In genomic region chr10:103645141-103646054, GRCh38 we compare ENCODE assay signal across 10 cellular contexts.
A peak's percentile ranks its signal among the peaks of the same experiment; 100 is the strongest.
DNase-seq lines count a peak whose midpoint lies in the region; ATAC-seq, FAIRE-seq and TF ChIP-seq lines count a peak whose summit lies in the region.
"Had no signal": no experiment of that assay in that cellular context is flagged by ENCODE, and none has a peak within 500 bp of the region (broad histone marks: within the 10 kb centered on the region; RNA-seq: fewer than 3 reads in every experiment).

No MANE protein-coding gene starts in this region.

- H3K79me2 ChIP-seq in endothelial cell of umbilical vein (ENCODE audit: control insufficient read depth, insufficient read depth, low read length) = no peaks in the 10 kb centered on the region

- FAIRE-seq in endothelial cell of umbilical vein (lab: Jason Lieb, UNC) (peak; percentile 83), small intestine (lab: Jason Lieb, UNC) (no peak)
- FAIRE-seq: D721Med had no signal

- no peaks in the 10 kb centered on the region for H3K27me3 Mint-ChIP-seq in naive thymus-derived CD4-positive, alpha-beta T cell
- no peaks in the 10 kb centered on the region for H3K27me3 Mint-ChIP-seq in CD4-positive, alpha-beta memory T cell

- dilution Hi-C loops in endothelial cell of umbilical vein (cut with MboI; ENCODE audit: extremely low pct_ligation_motif_present, low sequenced_read_pairs) = no loop called here

- no peak overlapping the region for H3K4me3 Mint-ChIP-seq in naive thymus-derived CD4-positive, alpha-beta T cell
- no peak overlapping the region for H3K4me3 Mint-ChIP-seq in CD4-positive, alpha-beta memory T cell

- BruUV-seq in endothelial cell of umbilical vein (replicated peaks; lab: Mats Ljungman, UMichigan) = no TSS peak

- H3K36me3 ChIP-seq in endothelial cell of umbilical vein (ENCODE audit: control insufficient read depth in 2 of 2, extremely low read depth in 1 of 2, insufficient read depth in 2 of 2, low read length in 2 of 2) (no peaks in the 10 kb centered on the region), small intestine (ENCODE audit: control insufficient read depth in 2 of 2, insufficient read depth in 2 of 2, low read length in 2 of 2) (no peaks in the 10 kb centered on the region)
- H3K36me3 ChIP-seq in naive thymus-derived CD4-positive, alpha-beta T cell (ENCODE audit: control insufficient read depth in 2 of 3, insufficient read depth in 3 of 3, low read length in 3 of 3) = no peaks in the 10 kb centered on the region
- no peaks in the 10 kb centered on the region for H3K36me3 ChIP-seq in CD4-positive, alpha-beta memory T cell (ENCODE audit: insufficient read depth, low read length)

- POLR2A ChIA-PET in endothelial cell of umbilical vein (lab: Charles Lee) = no interaction called here
- POLR2A ChIA-PET in naive thymus-derived CD4-positive, alpha-beta T cell (lab: Charles Lee) = interaction anchor here (1.4 kb wide), 1 partner anchor 14 kb away, joined by 5 read pairs; no protein-coding TSS in a partner anchor
- POLR2A ChIA-PET in CD4-positive, alpha-beta memory T cell (lab: Charles Lee; ENCODE audit: partially characterized antibody) = no interaction called here

- no peak overlapping the region for H3K9ac ChIP-seq in endothelial cell of umbilical vein (replicated peaks; ENCODE audit: extremely low read depth, insufficient read depth, low read length)

- no peaks in the 10 kb centered on the region for H3K9me3 Mint-ChIP-seq in naive thymus-derived CD4-positive, alpha-beta T cell
- H3K9me3 Mint-ChIP-seq in CD4-positive, alpha-beta memory T cell = no peaks in the 10 kb centered on the region

- no peak overlapping the region for H3K27ac Mint-ChIP-seq in naive thymus-derived CD4-positive, alpha-beta T cell
- H3K27ac Mint-ChIP-seq in CD4-positive, alpha-beta memory T cell = no peak overlapping the region

- peaks cover 0 to 3% (median 0%) of the 10 kb centered on the region in 5 donors for H3K36me3 Mint-ChIP-seq in naive thymus-derived CD4-positive, alpha-beta T cell
- H3K36me3 Mint-ChIP-seq in CD4-positive, alpha-beta memory T cell = peaks cover 0 to 2% of the 10 kb centered on the region in 2 donors

- H3K9me1 ChIP-seq in endothelial cell of umbilical vein (replicated peaks; ENCODE audit: control insufficient read depth, extremely low read depth, insufficient read depth, low read length) = no peaks in the 10 kb centered on the region

- TF ChIP-seq POLR2A in endothelial cell of umbilical vein (IDR thresholded peaks at IDR 0.05; ENCODE audit: low read depth, low read length) = no peak

- H3K9me3 ChIP-seq in endothelial cell of umbilical vein (replicated peaks; ENCODE audit: control insufficient read depth, insufficient read depth, low read length) = no peaks in the 10 kb centered on the region
- H3K9me3 ChIP-seq in naive thymus-derived CD4-positive, alpha-beta T cell (ENCODE audit: control insufficient read depth in 2 of 3, low read length in 3 of 3) = no peaks in the 10 kb centered on the region
- H3K9me3 ChIP-seq in small intestine (ENCODE audit: control insufficient read depth, low read depth) = no peaks in the 10 kb centered on the region
- H3K9me3 ChIP-seq in CD4-positive, alpha-beta memory T cell (ENCODE audit: control insufficient read depth in 1 of 2, low read length in 2 of 2) = no peaks in the 10 kb centered on the region

- H3K27ac ChIP-seq in endothelial cell of umbilical vein (ENCODE audit: insufficient read depth, low read depth, low read length) (no peak overlapping the region), small intestine (ENCODE audit: low read depth in 1 of 2, low read length in 1 of 2) (peak overlapping the region in 1 of 2 donors; percentile 68)
- H3K27ac ChIP-seq in naive thymus-derived CD4-positive, alpha-beta T cell (ENCODE audit: low read depth, low read length) = no peak overlapping the region
- no peak overlapping the region for H3K27ac ChIP-seq in CD4-positive, alpha-beta memory T cell (ENCODE audit: low read depth, low read length)

- intact Hi-C loops in endothelial cell of umbilical vein (cut with micrococcal nuclease) = no loop called here
- intact Hi-C loops in naive thymus-derived CD4-positive, alpha-beta T cell (cut with micrococcal nuclease) = no loop called here
- intact Hi-C loops in CD4-positive, alpha-beta memory T cell (cut with micrococcal nuclease) = no loop called here

- H3K4me3 ChIP-seq in endothelial cell of umbilical vein (replicated peaks in 1 of 3; ENCODE audit: insufficient read depth in 1 of 3, low read depth in 1 of 3, low read length in 3 of 3) (no peak overlapping the region), small intestine (ENCODE audit: low read depth in 1 of 2, low read length in 2 of 2) (no peak overlapping the region)
- H3K4me3 ChIP-seq in naive thymus-derived CD4-positive, alpha-beta T cell (ENCODE audit: low read length) = no peak overlapping the region
- H3K4me3 ChIP-seq in CD4-positive, alpha-beta memory T cell (ENCODE audit: low read length in 2 of 2) = no peak overlapping the region

- ATAC-seq in naive thymus-derived CD4-positive, alpha-beta T cell = peak; percentile 83
- no peak for ATAC-seq in GM21737 (IDR thresholded peaks at IDR 0.05; ENCODE audit: unreplicated experiment)

- H3K4me1 ChIP-seq in endothelial cell of umbilical vein (ENCODE audit: control insufficient read depth, extremely low read depth, insufficient read depth, low read length) = peaks cover 7% of the 10 kb centered on the region
- H3K4me1 ChIP-seq in naive thymus-derived CD4-positive, alpha-beta T cell (ENCODE audit: control insufficient read depth in 2 of 2, insufficient read depth in 2 of 2, low read length in 2 of 2) = no peaks in the 10 kb centered on the region
- H3K4me1 ChIP-seq in small intestine (ENCODE audit: control insufficient read depth in 2 of 2, insufficient read depth in 1 of 2, low read depth in 1 of 2, low read length in 1 of 2) = no peaks in the 10 kb centered on the region
- no peaks in the 10 kb centered on the region for H3K4me1 ChIP-seq in CD4-positive, alpha-beta memory T cell (ENCODE audit: insufficient read depth, low read length)

- H2AFZ ChIP-seq in endothelial cell of umbilical vein (ENCODE audit: low read depth, low read length) = no peak overlapping the region

- CTCF ChIA-PET in endothelial cell of umbilical vein (lab: Charles Lee) = interaction anchor here (1.0 to 1.9 kb wide), 6 partner anchors 9 to 52 kb away, joined by 3 to 5 read pairs (median 4); no protein-coding TSS in a partner anchor
- CTCF ChIA-PET in naive thymus-derived CD4-positive, alpha-beta T cell (lab: Charles Lee) = interaction anchor here (1.6 kb wide), 1 partner anchor 41 kb away, joined by 4 read pairs; no protein-coding TSS in a partner anchor
- CTCF ChIA-PET in CD4-positive, alpha-beta memory T cell (lab: Charles Lee; ENCODE audit: partially characterized antibody) = no interaction called here

- peaks cover 0 to 2% of the 10 kb centered on the region in 2 experiments for H3K27me3 ChIP-seq in endothelial cell of umbilical vein (ENCODE audit: control insufficient read depth in 2 of 2, insufficient read depth in 2 of 2, low read length in 2 of 2)
- no peaks in the 10 kb centered on the region for H3K27me3 ChIP-seq in naive thymus-derived CD4-positive, alpha-beta T cell (ENCODE audit: control insufficient read depth in 2 of 2, insufficient read depth in 2 of 2, low read length in 2 of 2)
- H3K27me3 ChIP-seq in small intestine (ENCODE audit: control insufficient read depth in 2 of 2, insufficient read depth in 2 of 2, low read length in 2 of 2) = no peaks in the 10 kb centered on the region
- H3K27me3 ChIP-seq in CD4-positive, alpha-beta memory T cell (ENCODE audit: insufficient read depth, low read length) = no peaks in the 10 kb centered on the region

- no peak overlapping the region for H3K4me2 ChIP-seq in endothelial cell of umbilical vein (ENCODE audit: insufficient read depth, low read length)

- no peaks in the 10 kb centered on the region for H4K20me1 ChIP-seq in endothelial cell of umbilical vein (replicated peaks; ENCODE audit: control insufficient read depth, extremely low read depth, insufficient read depth, low read length)

- DNase-seq in AG08396 (ENCODE audit: low spot score) = peak; percentile 89
- DNase-seq in OCI-M1 (lab: John Stamatoyannopoulos, UW) = peak; percentile 29
- peak; percentile 20 for DNase-seq in endothelial cell of umbilical vein (ENCODE audit: low read depth, low spot score)
- DNase-seq in naive thymus-derived CD4-positive, alpha-beta T cell = no peak
- no peak for DNase-seq in small intestine
- no peak for DNase-seq in NCI-H526 (lab: John Stamatoyannopoulos, UW)
- no peak for DNase-seq in CD4-positive, alpha-beta memory T cell
- DNase-seq: midbrain had no signal

- WGBS in small intestine, 3 donors = 53 to 81% (median 76%) methylated on average over 12 of the region's 12 CpGs

- H3K4me1 Mint-ChIP-seq in naive thymus-derived CD4-positive, alpha-beta T cell = peaks cover 0 to 4% (median 0%) of the 10 kb centered on the region in 7 donors
- H3K4me1 Mint-ChIP-seq in CD4-positive, alpha-beta memory T cell = peaks cover 0 to 1% (median 0%) of the 10 kb centered on the region in 4 donors

- TF ChIP-seq CTCF in endothelial cell of umbilical vein (IDR thresholded peaks at IDR 0.05; ENCODE audit: extremely low read depth in 1 of 2, insufficient read depth in 1 of 2, low read depth in 1 of 2, low read length in 2 of 2) = no peak

TF ChIP-seq in endothelial cell of umbilical vein, 7 proteins besides CTCF, POLR2A, EP300 and RAD21:
- TF ChIP-seq, protein P1, sequence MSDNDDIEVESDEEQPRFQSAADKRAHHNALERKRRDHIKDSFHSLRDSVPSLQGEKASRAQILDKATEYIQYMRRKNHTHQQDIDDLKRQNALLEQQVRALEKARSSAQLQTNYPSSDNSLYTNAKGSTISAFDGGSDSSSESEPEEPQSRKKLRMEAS (IDR thresholded peaks at IDR 0.05; ENCODE audit: insufficient read depth, insufficient read length) = no peak
- TF ChIP-seq POLR2AphosphoS5 (IDR thresholded peaks at IDR 0.05; ENCODE audit: insufficient read depth, low read depth, low read length) (no peak), MYC (IDR thresholded peaks at IDR 0.05; ENCODE audit: low read depth, low read length) (no peak)
TF ChIP-seq in endothelial cell of umbilical vein: peak in this region for 0.

Comparison
In these comparisons a context has a peak if more than half of its experiments do, and no peak if none do; other contexts are left out.
1. DNase-seq: peak in AG08396 (single experiment), OCI-M1 (single experiment) and endothelial cell of umbilical vein (single experiment); none in naive thymus-derived CD4-positive, alpha-beta T cell (0 of 9), small intestine (single experiment), NCI-H526 (0 of 2) and CD4-positive, alpha-beta memory T cell (0 of 5).